1 cellular context compared by ENCODE assay signal in the genomic region with DNA sequence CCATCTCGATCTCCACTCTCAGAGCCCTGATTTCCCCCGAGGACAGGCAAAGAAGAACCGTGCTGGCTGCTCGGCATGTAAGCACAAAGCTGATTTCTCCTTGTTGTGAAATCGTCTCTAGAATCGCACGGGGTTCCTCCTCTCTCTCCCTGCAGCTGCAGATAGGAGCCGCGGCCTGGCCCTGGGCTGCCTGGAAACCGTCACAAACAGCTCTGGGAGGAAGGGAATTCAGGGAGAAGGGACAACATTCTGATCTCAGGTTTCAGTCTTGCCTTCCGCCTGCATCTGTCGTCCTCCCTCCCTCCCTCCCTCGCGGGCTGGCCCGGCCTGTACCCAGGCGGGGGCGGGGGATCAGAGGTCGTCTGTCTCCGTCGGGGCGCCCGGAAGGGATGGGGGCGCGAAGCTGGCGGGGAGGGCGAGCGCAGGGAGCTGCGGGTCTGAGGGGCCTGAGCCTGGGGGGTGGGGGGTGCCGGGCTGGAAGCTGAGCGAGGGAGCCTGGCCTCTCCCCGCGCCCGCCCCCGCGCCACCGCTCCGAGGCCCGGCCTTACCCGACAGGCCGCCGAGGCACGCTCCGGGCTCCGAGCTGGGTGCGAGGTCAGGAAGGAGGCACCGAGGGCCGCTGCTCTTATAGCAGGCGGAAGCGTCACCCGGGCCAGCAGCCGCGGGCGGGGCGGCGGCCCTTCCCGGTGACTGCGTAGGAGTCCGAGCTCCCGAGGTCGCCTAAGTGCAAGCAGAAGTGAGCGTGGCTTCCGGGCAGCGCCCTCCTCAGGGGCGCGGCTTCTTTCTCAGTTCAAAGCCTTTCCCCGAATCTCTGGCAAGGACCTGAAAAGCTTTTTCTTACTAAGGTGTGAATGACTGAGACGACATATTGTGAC.
TF ChIP-seq lines count a peak whose summit lies in the region.

SERPINB1 (minus strand) TSS at position 600 of the 875 bp plus-strand sequence. CDS start 1,277 bp downstream, outside the sequence.

TF ChIP-seq in HepG2, 621 proteins besides CTCF, POLR2A, EP300 and RAD21 (continued from another document and continues in another):
- TF ChIP-seq, protein P1, sequence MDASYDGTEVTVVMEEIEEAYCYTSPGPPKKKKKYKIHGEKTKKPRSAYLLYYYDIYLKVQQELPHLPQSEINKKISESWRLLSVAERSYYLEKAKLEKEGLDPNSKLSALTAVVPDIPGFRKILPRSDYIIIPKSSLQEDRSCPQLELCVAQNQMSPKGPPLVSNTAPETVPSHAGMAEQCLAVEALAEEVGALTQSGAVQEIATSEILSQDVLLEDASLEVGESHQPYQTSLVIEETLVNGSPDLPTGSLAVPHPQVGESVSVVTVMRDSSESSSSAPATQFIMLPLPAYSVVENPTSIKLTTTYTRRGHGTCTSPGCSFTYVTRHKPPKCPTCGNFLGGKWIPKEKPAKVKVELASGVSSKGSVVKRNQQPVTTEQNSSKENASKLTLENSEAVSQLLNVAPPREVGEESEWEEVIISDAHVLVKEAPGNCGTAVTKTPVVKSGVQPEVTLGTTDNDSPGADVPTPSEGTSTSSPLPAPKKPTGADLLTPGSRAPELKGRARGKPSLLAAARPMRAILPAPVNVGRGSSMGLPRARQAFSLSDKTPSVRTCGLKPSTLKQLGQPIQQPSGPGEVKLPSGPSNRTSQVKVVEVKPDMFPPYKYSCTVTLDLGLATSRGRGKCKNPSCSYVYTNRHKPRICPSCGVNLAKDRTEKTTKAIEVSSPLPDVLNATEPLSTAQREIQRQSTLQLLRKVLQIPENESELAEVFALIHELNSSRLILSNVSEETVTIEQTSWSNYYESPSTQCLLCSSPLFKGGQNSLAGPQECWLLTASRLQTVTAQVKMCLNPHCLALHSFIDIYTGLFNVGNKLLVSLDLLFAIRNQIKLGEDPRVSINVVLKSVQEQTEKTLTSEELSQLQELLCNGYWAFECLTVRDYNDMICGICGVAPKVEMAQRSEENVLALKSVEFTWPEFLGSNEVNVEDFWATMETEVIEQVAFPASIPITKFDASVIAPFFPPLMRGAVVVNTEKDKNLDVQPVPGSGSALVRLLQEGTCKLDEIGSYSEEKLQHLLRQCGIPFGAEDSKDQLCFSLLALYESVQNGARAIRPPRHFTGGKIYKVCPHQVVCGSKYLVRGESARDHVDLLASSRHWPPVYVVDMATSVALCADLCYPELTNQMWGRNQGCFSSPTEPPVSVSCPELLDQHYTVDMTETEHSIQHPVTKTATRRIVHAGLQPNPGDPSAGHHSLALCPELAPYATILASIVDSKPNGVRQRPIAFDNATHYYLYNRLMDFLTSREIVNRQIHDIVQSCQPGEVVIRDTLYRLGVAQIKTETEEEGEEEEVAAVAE (CRISPR knock-in tag; IDR thresholded peaks at IDR 0.05; ENCODE audit: borderline replicate concordance) = peak; percentile 35; the same call in 1 of the 2 replicates
- TF ChIP-seq ZNF260 (CRISPR knock-in tag; IDR thresholded peaks at IDR 0.05; ENCODE audit: borderline replicate concordance, low read depth) = no peak
- TF ChIP-seq SP2 (CRISPR knock-in tag; IDR thresholded peaks at IDR 0.05) = peak; percentile 56
- peak; percentile 19; the same call in 1 of the 2 replicates for TF ChIP-seq ZNF367 (CRISPR knock-in tag; IDR thresholded peaks at IDR 0.05; ENCODE audit: borderline replicate concordance)
- no peak; the same call in 1 of the 2 replicates for TF ChIP-seq PRDM15 (CRISPR knock-in tag; IDR thresholded peaks at IDR 0.05)
- TF ChIP-seq, protein P2, sequence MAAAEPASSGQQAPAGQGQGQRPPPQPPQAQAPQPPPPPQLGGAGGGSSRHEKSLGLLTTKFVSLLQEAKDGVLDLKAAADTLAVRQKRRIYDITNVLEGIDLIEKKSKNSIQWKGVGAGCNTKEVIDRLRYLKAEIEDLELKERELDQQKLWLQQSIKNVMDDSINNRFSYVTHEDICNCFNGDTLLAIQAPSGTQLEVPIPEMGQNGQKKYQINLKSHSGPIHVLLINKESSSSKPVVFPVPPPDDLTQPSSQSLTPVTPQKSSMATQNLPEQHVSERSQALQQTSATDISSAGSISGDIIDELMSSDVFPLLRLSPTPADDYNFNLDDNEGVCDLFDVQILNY (CRISPR knock-in tag; conservative IDR thresholded peaks at IDR 0.05) = no peak; the same call in 1 of the 2 replicates
- peak; percentile 90; the same call in 1 of the 2 replicates for TF ChIP-seq GPN1 (CRISPR knock-in tag; IDR thresholded peaks at IDR 0.05; ENCODE audit: borderline replicate concordance)
- TF ChIP-seq KDM1A (CRISPR knock-in tag; IDR thresholded peaks at IDR 0.05) = no peak; the same call in 1 of the 2 replicates
- TF ChIP-seq SOX6 (IDR thresholded peaks at IDR 0.05) = no peak
- TF ChIP-seq SOX6 (CRISPR knock-in tag; IDR thresholded peaks at IDR 0.05) = peak; percentile 83
- peak; percentile 63; the same call in 1 of the 2 replicates for TF ChIP-seq KDM5A (IDR thresholded peaks at IDR 0.05; ENCODE audit: borderline replicate concordance, low read length)
- peak; percentile 92; the same call in 1 of the 2 replicates for TF ChIP-seq ZNF33B (CRISPR knock-in tag; IDR thresholded peaks at IDR 0.05)
- 0 out of 2 replicates have a peak, but pooled peaks have one; percentile 7 for TF ChIP-seq SNAPC4 (CRISPR knock-in tag; IDR thresholded peaks at IDR 0.05)
- peak; percentile 98 for TF ChIP-seq TBX2 (CRISPR knock-in tag; IDR thresholded peaks at IDR 0.05; ENCODE audit: borderline replicate concordance)
- TF ChIP-seq ZFP62 (CRISPR knock-in tag; IDR thresholded peaks at IDR 0.05) = no peak
- TF ChIP-seq ZNF20 (CRISPR knock-in tag; IDR thresholded peaks at IDR 0.05) = no peak
- TF ChIP-seq GRHL1 (CRISPR knock-in tag; conservative IDR thresholded peaks at IDR 0.05) = no peak
- peak; percentile 81; the same call in 1 of the 2 replicates for TF ChIP-seq NKX3-1 (CRISPR knock-in tag; IDR thresholded peaks at IDR 0.05)
- TF ChIP-seq ZNF724P (CRISPR knock-in tag; IDR thresholded peaks at IDR 0.05; ENCODE audit: borderline replicate concordance) = no peak
- TF ChIP-seq CC2D1A (CRISPR knock-in tag; IDR thresholded peaks at IDR 0.05) = no peak
- TF ChIP-seq CEBPB (IDR thresholded peaks at IDR 0.05; ENCODE audit: borderline replicate concordance, low read depth, low read length) = peak; percentile 94
- no peak for TF ChIP-seq NFIC (IDR thresholded peaks at IDR 0.05; ENCODE audit: low read length)
- peak; percentile 48; the same call in 1 of the 2 replicates for TF ChIP-seq GFI1 (CRISPR knock-in tag; IDR thresholded peaks at IDR 0.05; ENCODE audit: borderline replicate concordance)
- no peak for TF ChIP-seq ZNF713 (CRISPR knock-in tag; IDR thresholded peaks at IDR 0.05)
- TF ChIP-seq MNT (IDR thresholded peaks at IDR 0.05) = no peak
- peak; percentile 95 for TF ChIP-seq ZNF816 (CRISPR knock-in tag; IDR thresholded peaks at IDR 0.05; ENCODE audit: borderline replicate concordance)
- TF ChIP-seq ZSCAN21 (CRISPR knock-in tag; IDR thresholded peaks at IDR 0.05; ENCODE audit: borderline replicate concordance) = peak; percentile 59; the same call in 1 of the 2 replicates
- TF ChIP-seq DMAP1 (CRISPR knock-in tag; IDR thresholded peaks at IDR 0.05) = peak; percentile 88; the same call in 1 of the 2 replicates
- TF ChIP-seq, protein P3, sequence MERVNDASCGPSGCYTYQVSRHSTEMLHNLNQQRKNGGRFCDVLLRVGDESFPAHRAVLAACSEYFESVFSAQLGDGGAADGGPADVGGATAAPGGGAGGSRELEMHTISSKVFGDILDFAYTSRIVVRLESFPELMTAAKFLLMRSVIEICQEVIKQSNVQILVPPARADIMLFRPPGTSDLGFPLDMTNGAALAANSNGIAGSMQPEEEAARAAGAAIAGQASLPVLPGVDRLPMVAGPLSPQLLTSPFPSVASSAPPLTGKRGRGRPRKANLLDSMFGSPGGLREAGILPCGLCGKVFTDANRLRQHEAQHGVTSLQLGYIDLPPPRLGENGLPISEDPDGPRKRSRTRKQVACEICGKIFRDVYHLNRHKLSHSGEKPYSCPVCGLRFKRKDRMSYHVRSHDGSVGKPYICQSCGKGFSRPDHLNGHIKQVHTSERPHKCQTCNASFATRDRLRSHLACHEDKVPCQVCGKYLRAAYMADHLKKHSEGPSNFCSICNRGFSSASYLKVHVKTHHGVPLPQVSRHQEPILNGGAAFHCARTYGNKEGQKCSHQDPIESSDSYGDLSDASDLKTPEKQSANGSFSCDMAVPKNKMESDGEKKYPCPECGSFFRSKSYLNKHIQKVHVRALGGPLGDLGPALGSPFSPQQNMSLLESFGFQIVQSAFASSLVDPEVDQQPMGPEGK (CRISPR knock-in tag; IDR thresholded peaks at IDR 0.05) = peak; percentile 97
- TF ChIP-seq, protein P4, sequence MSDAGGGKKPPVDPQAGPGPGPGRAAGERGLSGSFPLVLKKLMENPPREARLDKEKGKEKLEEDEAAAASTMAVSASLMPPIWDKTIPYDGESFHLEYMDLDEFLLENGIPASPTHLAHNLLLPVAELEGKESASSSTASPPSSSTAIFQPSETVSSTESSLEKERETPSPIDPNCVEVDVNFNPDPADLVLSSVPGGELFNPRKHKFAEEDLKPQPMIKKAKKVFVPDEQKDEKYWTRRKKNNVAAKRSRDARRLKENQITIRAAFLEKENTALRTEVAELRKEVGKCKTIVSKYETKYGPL (CRISPR knock-in tag; IDR thresholded peaks at IDR 0.05) = peak; percentile 59; the same call in 1 of the 2 replicates
- TF ChIP-seq KLF6 (CRISPR knock-in tag; IDR thresholded peaks at IDR 0.05) = peak; percentile 91; the same call in 1 of the 2 replicates
